ENCODE assay signal across 8 cellular contexts in genomic region chr2:120343433-120344105, GRCh38. TPM values are rescaled to one million over a fixed set of nuclear protein-coding genes. Genes with fewer than 3 reads are reported as not detected.
A peak's percentile ranks its signal among the peaks of the same experiment; 100 is the strongest.
DNase-seq lines count a peak whose midpoint lies in the region; ATAC-seq and TF ChIP-seq lines count a peak whose summit lies in the region.

No MANE protein-coding gene starts in this region.

- H3K4me1 ChIP-seq in HAP-1 (0 out of 2 replicates have a peak, but pooled peaks cover 2% of the 10 kb centered on the region), mucosa of descending colon (ENCODE audit: low read depth) (peaks cover 22% of the 10 kb centered on the region)

- H3K4me3 ChIP-seq in HAP-1 = no peak overlapping the region
- H3K4me3 ChIP-seq in mucosa of descending colon = no peak overlapping the region

- in situ Hi-C loops in Caki2 (cut with HindIII; ENCODE audit: low pct_unique_long_range_greater_than_20kb, low sequenced_read_pairs) (no loop called here), HAP-1 (cut with MboI; ENCODE audit: low sequenced_read_pairs) (loop anchor here (5.0 to 10.0 kb wide), 2 partner anchors 191 to 334 kb away; no protein-coding TSS in a partner anchor)

- peak; percentile 49 for TF ChIP-seq CTCF in mucosa of descending colon (IDR thresholded peaks at IDR 0.05)

- H3K27me3 ChIP-seq in HAP-1 (ENCODE audit: low read depth) = peaks cover 24% of the 10 kb centered on the region

- ATAC-seq in esophagus mucosa = peak; percentile 67
- peak; percentile 70 for ATAC-seq in mucosa of descending colon

- DNase-seq in Caki2 (ENCODE audit: low read depth) (peak; percentile 85), HAP-1 (ENCODE audit: low spot score in 2 of 2) (peak; percentile 72 to 90), NCI-H510A (lab: John Stamatoyannopoulos, UW) (peak; percentile 67), activated T-cell treated with anti-CD3 and anti-CD28 coated beads for 4 hours (peak; percentile 39), mucosa of descending colon (peak; percentile 68 to 73 (median 71)), NCI-H1048 (lab: John Stamatoyannopoulos, UW) (no peak)
- DNase-seq in stimulated activated CD8-positive, alpha-beta memory T cell treated with anti-CD3 and anti-CD28 coated beads, Interleukin-2, amount 100 ng/mL, for 48 hours (ENCODE audit: low read depth in 2 of 2) = peak; percentile 51 to 59

- H3K9me3 ChIP-seq in HAP-1 = no peaks in the 10 kb centered on the region
- no peaks in the 10 kb centered on the region for H3K9me3 ChIP-seq in mucosa of descending colon

- H3K36me3 ChIP-seq in HAP-1 (replicated peaks) (no peaks in the 10 kb centered on the region), mucosa of descending colon (ENCODE audit: low read depth) (no peaks in the 10 kb centered on the region)

- intact Hi-C loops in mucosa of descending colon (cut with DNase I, micrococcal nuclease) = loop anchor here (2.0 to 10.0 kb wide), 3 partner anchors 211 to 337 kb away; no protein-coding TSS in a partner anchor

RNA-seq across cellular contexts. Expression of gene INHBB, which starts 2.4 kb away (rescaled TPM):
- 48.3 and 52.0 TPM in 2 replicates for total RNA-seq in Caki2 (2014; rRNA removed; shearing (Covaris generic); ENCODE audit: low replicate concordance)
- total RNA-seq in esophagus mucosa (0.72 TPM), mucosa of descending colon (under 1 TPM; 0.10 to 0.92 (median 0.29) TPM)

Comparison
In these comparisons a context has a peak if more than half of its experiments do, and no peak if none do; other contexts are left out.
1. RNA of gene INHBB, which starts 2.4 kb away (total RNA-seq): 48.3 to 52.0 TPM in Caki2; 0.72 TPM in esophagus mucosa (single experiment) and 0.10 to 0.92 TPM in mucosa of descending colon; every median in the first group is over 10 times any median in the second.